In genomic region chr12:46519407-46519806, GRCh38 we compare ENCODE assay signal across 17 cellular contexts.
DNase-seq lines count a peak whose midpoint lies in the region; ATAC-seq and TF ChIP-seq lines count a peak whose summit lies in the region.
"Had no signal": no experiment of that assay in that cellular context is flagged by ENCODE, and none has a peak within 500 bp of the region (broad histone marks: within the 10 kb centered on the region; RNA-seq: fewer than 3 reads in every experiment).

No MANE protein-coding gene starts in this region.

- H3K4me3 ChIP-seq in left ventricle myocardium inferior (no peak overlapping the region), ascending aorta (no peak overlapping the region), neuronal stem cell (ENCODE audit: low read length in 2 of 2) (no peak overlapping the region), upper lobe of right lung (no peak overlapping the region)
- H3K4me3 ChIP-seq: SK-N-MC had no signal

- H2AFZ ChIP-seq in neuronal stem cell (ENCODE audit: low read length): no peak overlapping the region

- TF ChIP-seq CTCF in left ventricle myocardium inferior (IDR thresholded peaks at IDR 0.05; ENCODE audit: borderline replicate concordance) (no peak), ascending aorta (IDR thresholded peaks at IDR 0.05) (no peak), upper lobe of right lung (IDR thresholded peaks at IDR 0.05) (no peak)

- H3K36me3 ChIP-seq in left ventricle myocardium inferior: no peaks in the 10 kb centered on the region
- H3K36me3 ChIP-seq in ascending aorta: no peaks in the 10 kb centered on the region
- H3K36me3 ChIP-seq in neuronal stem cell (replicated peaks in 1 of 2; ENCODE audit: control insufficient read depth in 2 of 2, insufficient read depth in 2 of 2, low read length in 2 of 2): no peaks in the 10 kb centered on the region
- no peaks in the 10 kb centered on the region for H3K36me3 ChIP-seq in upper lobe of right lung

- no peak overlapping the region for H3K14ac ChIP-seq in neuronal stem cell (ENCODE audit: low read length)

- intact Hi-C loops in left ventricle myocardium inferior (cut with micrococcal nuclease) (no loop called here), left cardiac atrium (cut with DNase I) (no loop called here), ascending aorta (cut with DNase I) (loop anchor here (5.0 kb wide), 1 partner anchor 38 kb away; no protein-coding TSS in a partner anchor), upper lobe of right lung (cut with DNase I) (no loop called here)

- no peak overlapping the region for H3K4ac ChIP-seq in neuronal stem cell (ENCODE audit: low read length)

- DNase-seq in left ventricle myocardium inferior (no peak), left cardiac atrium (no peak), ascending aorta (ENCODE audit: low spot score in 2 of 2) (no peak), neuronal stem cell (ENCODE audit: low spot score) (peak; percentile 14), upper lobe of right lung (no peak), mucosa of gallbladder (ENCODE audit: low spot score) (no peak)
- DNase-seq: activated CD4-positive, alpha-beta memory T cell treated with anti-CD3 and anti-CD28 coated beads, Interleukin-2, amount 10 ng/mL, durations not matched to agents 7 days and 5 days; activated gamma-delta T cell; EL; NCI-H1436; NCI-H774; retina; stimulated activated naive CD4-positive, alpha-beta T cell treated with Interleukin-2 at 50 U/mL for 16 hours had no signal

- H2AK5ac ChIP-seq in neuronal stem cell (ENCODE audit: low read depth, low read length): no peak overlapping the region

- no peak overlapping the region for H2BK15ac ChIP-seq in neuronal stem cell (ENCODE audit: low read length)

- ATAC-seq in left cardiac atrium (no peak), upper lobe of right lung (no peak), HG03521 (IDR thresholded peaks at IDR 0.05; ENCODE audit: unreplicated experiment) (no peak)
- ATAC-seq in activated CD4-positive, CD25-positive, alpha-beta regulatory T cell treated with anti-CD3 and anti-CD28 coated beads, Interleukin-2, amount 50 U/mL, for 24 hours: no peak

- H3K27ac ChIP-seq in left ventricle myocardium inferior (replicated peaks) (peak overlapping the region; percentile 48), ascending aorta (peak overlapping the region; percentile 17 to 48), neuronal stem cell (replicated peaks; ENCODE audit: low read length) (no peak overlapping the region), upper lobe of right lung (peak overlapping the region; percentile 67)
- H3K27ac ChIP-seq: epithelial cell of prostate, SK-N-MC had no signal

- no peak overlapping the region for H3K23ac ChIP-seq in neuronal stem cell (ENCODE audit: low read depth, low read length, poor library complexity)

- no peak overlapping the region for H3K4me2 ChIP-seq in neuronal stem cell (ENCODE audit: insufficient read depth, low read length, poor library complexity, severe bottlenecking)

- no peak overlapping the region for H3K18ac ChIP-seq in neuronal stem cell (ENCODE audit: low read length)

- H3K79me1 ChIP-seq in neuronal stem cell (ENCODE audit: low read depth, low read length): no peaks in the 10 kb centered on the region

- H3K9me3 ChIP-seq in left ventricle myocardium inferior (replicated peaks): no peaks in the 10 kb centered on the region
- no peaks in the 10 kb centered on the region for H3K9me3 ChIP-seq in ascending aorta
- no peaks in the 10 kb centered on the region for H3K9me3 ChIP-seq in neuronal stem cell (replicated peaks in 1 of 2; ENCODE audit: control insufficient read depth in 2 of 2, insufficient read depth in 1 of 2, low read depth in 1 of 2, low read length in 2 of 2)
- no peaks in the 10 kb centered on the region for H3K9me3 ChIP-seq in upper lobe of right lung

- peaks cover 53% of the 10 kb centered on the region for H3K4me1 ChIP-seq in left ventricle myocardium inferior
- H3K4me1 ChIP-seq in ascending aorta: peaks cover 0 to 18% of the 10 kb centered on the region in 2 donors
- H3K4me1 ChIP-seq in neuronal stem cell (ENCODE audit: control insufficient read depth in 2 of 2, insufficient read depth in 1 of 2, low read depth in 1 of 2, low read length in 2 of 2): peaks cover 0 to 12% of the 10 kb centered on the region in 2 donors
- H3K4me1 ChIP-seq in upper lobe of right lung: peaks cover 12% of the 10 kb centered on the region

- H3K27me3 ChIP-seq in left ventricle myocardium inferior (ENCODE audit: low read depth) (no peaks in the 10 kb centered on the region), ascending aorta (no peaks in the 10 kb centered on the region), neuronal stem cell (ENCODE audit: control insufficient read depth in 3 of 3, insufficient read depth in 3 of 3, low read depth in 1 of 3, low read length in 3 of 3) (peaks cover 0 to 7% (median 0%) of the 10 kb centered on the region in 3 experiments), upper lobe of right lung (no peaks in the 10 kb centered on the region)

- H2BK120ac ChIP-seq in neuronal stem cell (ENCODE audit: low read depth, low read length): no peak overlapping the region

- no peak overlapping the region for H2BK5ac ChIP-seq in neuronal stem cell (ENCODE audit: low read length)

- no peak overlapping the region for H2BK12ac ChIP-seq in neuronal stem cell (ENCODE audit: low read length)

- H3K9ac ChIP-seq in neuronal stem cell (ENCODE audit: low read depth, low read length, poor library complexity): no peak overlapping the region

- H4K8ac ChIP-seq in neuronal stem cell (ENCODE audit: low read depth, low read length): no peak overlapping the region

- no CpG with 5 or more reads among the region's 1 CpG for WGBS in neuronal stem cell (ENCODE audit: extremely low coverage in 2 of 2, insufficient read length in 2 of 2, insufficient replicate concordance in 1 of 2), 2 donors

- no peak overlapping the region for H4K91ac ChIP-seq in neuronal stem cell (ENCODE audit: low read depth, low read length, poor library complexity)
